ENCODE assay signal across 13 cellular contexts in genomic region chr14:56378474-56378873, GRCh38.
DNase-seq lines count a peak whose midpoint lies in the region; ATAC-seq and TF ChIP-seq lines count a peak whose summit lies in the region.
"Had no signal": no experiment of that assay in that cellular context is flagged by ENCODE, and none has a peak within 500 bp of the region (broad histone marks: within the 10 kb centered on the region; RNA-seq: fewer than 3 reads in every experiment).

No MANE protein-coding gene starts in this region.

- peaks cover 0 to 24% (median 0%) of the 10 kb centered on the region in 12 donors for H3K4me1 ChIP-seq in heart left ventricle
- peaks cover 8 to 14% of the 10 kb centered on the region in 2 donors for H3K4me1 ChIP-seq in aorta (ENCODE audit: control insufficient read depth in 1 of 2, insufficient read depth in 2 of 2, low read length in 2 of 2)

- TF ChIP-seq CTCF in heart left ventricle (IDR thresholded peaks at IDR 0.05) (no peak), astrocyte of the spinal cord (IDR thresholded peaks at IDR 0.05; ENCODE audit: low read depth, low read length) (no peak)

- in situ Hi-C loops in astrocyte of the spinal cord (cut with HindIII; ENCODE audit: low sequenced_read_pairs) (no loop called here), ACHN (cut with HindIII; ENCODE audit: low pct_ligation_motif_present, low pct_unique_long_range_greater_than_20kb, low sequenced_read_pairs) (no loop called here)

- no peak for TF ChIP-seq POLR2A in heart left ventricle (IDR thresholded peaks at IDR 0.05)

- H3K27ac ChIP-seq in heart left ventricle (peak overlapping the region in 1 of 12 donors; percentile 68), aorta (ENCODE audit: low read depth in 1 of 2, low read length in 2 of 2) (peak overlapping the region; percentile 84 to 90)
- H3K27ac ChIP-seq: VCaP had no signal

- no peaks in the 10 kb centered on the region for H3K36me3 ChIP-seq in heart left ventricle
- H3K36me3 ChIP-seq in aorta (ENCODE audit: control insufficient read depth in 1 of 2, insufficient read depth in 2 of 2, low read length in 1 of 2) = no peaks in the 10 kb centered on the region

- H3K27me3 ChIP-seq in heart left ventricle (no peaks in the 10 kb centered on the region), aorta (ENCODE audit: control insufficient read depth in 1 of 2, insufficient read depth in 2 of 2, low read length in 1 of 2) (no peaks in the 10 kb centered on the region)

- DNase-seq in heart left ventricle (no peak), Right ventricle myocardium inferior (ENCODE audit: missing footprints) (no peak), astrocyte of the spinal cord (ENCODE audit: low read depth, low spot score) (peak; percentile 53), hepatic stellate cell (ENCODE audit: low spot score) (peak; percentile 17), aorta (no peak), ACHN (no peak), NCI-H2081 treated with DMSO at 0.1 percent for 48 hours (lab: John Stamatoyannopoulos, UW) (no peak)
- DNase-seq: activated T-cell treated with anti-CD3 and anti-CD28 coated beads, Interleukin-2, amount 50 U/mL, for 1 hour; naive thymus-derived CD8-positive, alpha-beta T cell; NCI-H2029 treated with DMSO at 0.1 percent for 48 hours had no signal

- H3K9me3 ChIP-seq in heart left ventricle = peaks cover 0 to 11% (median 6%) of the 10 kb centered on the region in 12 donors
- no peaks in the 10 kb centered on the region for H3K9me3 ChIP-seq in aorta (ENCODE audit: control insufficient read depth, low read length)

- 63 to 80% (median 65%) methylated on average over 2 of the region's 2 CpGs for WGBS in heart left ventricle, 4 donors
- 0 to 6% methylated on average over 2 of the region's 2 CpGs for WGBS in aorta, 2 donors

- peak in 3 of 4 donors; percentile 37 to 72 (median 71) for ATAC-seq in heart left ventricle
- ATAC-seq in Right ventricle myocardium inferior = no peak
- peak; percentile 83 for ATAC-seq in aorta (ENCODE audit: low FRiP score)
- ATAC-seq in GM21515 (IDR thresholded peaks at IDR 0.05; ENCODE audit: unreplicated experiment) = no peak
- ATAC-seq: naive thymus-derived CD8-positive, alpha-beta T cell; Panc1 had no signal

- H3K4me3 ChIP-seq in heart left ventricle = no peak overlapping the region
- H3K4me3 ChIP-seq in astrocyte of the spinal cord (ENCODE audit: low read depth, low read length) = no peak overlapping the region
- no peak overlapping the region for H3K4me3 ChIP-seq in aorta (ENCODE audit: low read length in 2 of 2)

- intact Hi-C loops in heart left ventricle (cut with DNase I) = no loop called here
- intact Hi-C loops in Right ventricle myocardium inferior (cut with DNase I) = no loop called here
- intact Hi-C loops in aorta (cut with DNase I) = loop anchor here in 1 of 2 donors (5.0 kb wide), 1 partner anchor 36 kb away; no protein-coding TSS in a partner anchor

Comparison
In these comparisons a context has a peak if more than half of its experiments do, and no peak if none do; other contexts are left out.
1. ATAC-seq: peak in heart left ventricle (3 of 4) and aorta (single experiment); none in Right ventricle myocardium inferior (single experiment) and GM21515 (single experiment).
2. DNase-seq: peak in astrocyte of the spinal cord (single experiment) and hepatic stellate cell (single experiment); none in heart left ventricle (0 of 5), Right ventricle myocardium inferior (single experiment), aorta (0 of 2), ACHN (single experiment) and NCI-H2081 treated with DMSO at 0.1 percent for 48 hours (single experiment).